ENCODE assay signal across 12 cellular contexts in genomic region chr1:172397221-172397620, GRCh38. TPM values are rescaled to one million over a fixed set of nuclear protein-coding genes. Genes with fewer than 3 reads are reported as not detected.
DNase-seq lines count a peak whose midpoint lies in the region; ATAC-seq, FAIRE-seq and TF ChIP-seq lines count a peak whose summit lies in the region.
"Had no signal": no experiment of that assay in that cellular context is flagged by ENCODE, and none has a peak within 500 bp of the region (broad histone marks: within the 10 kb centered on the region; RNA-seq: fewer than 3 reads in every experiment).

No MANE protein-coding gene starts in this region.

- no peaks in the 10 kb centered on the region for H3K9me3 ChIP-seq in vagina

- TF ChIP-seq CTCF in fibroblast of the aortic adventitia (IDR thresholded peaks at IDR 0.05; ENCODE audit: insufficient read depth, low read length), result no peak
- TF ChIP-seq CTCF in vagina (IDR thresholded peaks at IDR 0.05), result no peak

- H3K27me3 ChIP-seq in vagina, result no peaks in the 10 kb centered on the region

- peak overlapping the region; percentile 74 for H3K27ac ChIP-seq in vagina
- H3K27ac ChIP-seq: C4-2B, epithelial cell of prostate had no signal

- no peak for TF ChIP-seq POLR2A in vagina (IDR thresholded peaks at IDR 0.05)

- no peaks in the 10 kb centered on the region for H3K36me3 ChIP-seq in vagina

- H3K4me3 ChIP-seq in fibroblast of the aortic adventitia (ENCODE audit: low read depth, low read length), result no peak overlapping the region
- H3K4me3 ChIP-seq in vagina, result no peak overlapping the region

- intact Hi-C loops in left ventricle myocardium superior (cut with micrococcal nuclease) (no loop called here), Right ventricle myocardium inferior (cut with DNase I) (loop anchor here (5.0 to 10.0 kb wide), 4 partner anchors 40 to 395 kb away; no protein-coding TSS in a partner anchor), vagina (cut with DNase I) (loop anchor here (10.0 kb wide), 1 partner anchor 252 kb away; no protein-coding TSS in a partner anchor)

- no peak for DNase-seq in left ventricle myocardium superior
- DNase-seq in Right ventricle myocardium inferior (ENCODE audit: missing footprints), result no peak
- DNase-seq in RCC 7860 (ENCODE audit: low spot score), result no peak
- peak; percentile 85 for DNase-seq in fibroblast of the aortic adventitia (ENCODE audit: low read depth)
- no peak for DNase-seq in vagina (ENCODE audit: extremely low spot score in 2 of 2)
- no peak for DNase-seq in T-helper 9 cell
- no peak for DNase-seq in NCI-H510A (lab: John Stamatoyannopoulos, UW)
- DNase-seq: mesendoderm, NCI-H82 had no signal

- peak; percentile 80 for FAIRE-seq in RCC 7860 (lab: Jason Lieb, UNC)

- H3K4me1 ChIP-seq in vagina, result peaks cover 40% of the 10 kb centered on the region

- ATAC-seq in left ventricle myocardium superior, result peak; percentile 44
- ATAC-seq in Right ventricle myocardium inferior, result no peak
- no peak for ATAC-seq in HG02571 (IDR thresholded peaks at IDR 0.05; ENCODE audit: unreplicated experiment)

RNA-seq across cellular contexts. Expression of gene C1orf105, which starts 23.3 kb away (rescaled TPM):
- 21.9 TPM for total RNA-seq in left ventricle myocardium superior
- 25.2 TPM for total RNA-seq in Right ventricle myocardium inferior
- not detected in 2 replicates for total RNA-seq in fibroblast of the aortic adventitia (ENCODE audit: low replicate concordance)
- total RNA-seq in vagina, result not detected

RNA-seq across cellular contexts. Expression of gene PIGC, which starts 46.6 kb away (rescaled TPM):
- total RNA-seq in left ventricle myocardium superior (12.3 TPM), Right ventricle myocardium inferior (13.5 TPM), fibroblast of the aortic adventitia (ENCODE audit: low replicate concordance) (18.2 and 25.2 TPM in 2 replicates), vagina (14.5 TPM)

Comparison
In these comparisons a context has a peak if more than half of its experiments do, and no peak if none do; other contexts are left out.
1. RNA of gene C1orf105, which starts 23.3 kb away (total RNA-seq): 25.2 TPM in Right ventricle myocardium inferior (single experiment) and 21.9 TPM in left ventricle myocardium superior (single experiment); not detected in fibroblast of the aortic adventitia and not detected in vagina (single experiment); every median in the first group is over 10 times any median in the second.